In the genomic region with DNA sequence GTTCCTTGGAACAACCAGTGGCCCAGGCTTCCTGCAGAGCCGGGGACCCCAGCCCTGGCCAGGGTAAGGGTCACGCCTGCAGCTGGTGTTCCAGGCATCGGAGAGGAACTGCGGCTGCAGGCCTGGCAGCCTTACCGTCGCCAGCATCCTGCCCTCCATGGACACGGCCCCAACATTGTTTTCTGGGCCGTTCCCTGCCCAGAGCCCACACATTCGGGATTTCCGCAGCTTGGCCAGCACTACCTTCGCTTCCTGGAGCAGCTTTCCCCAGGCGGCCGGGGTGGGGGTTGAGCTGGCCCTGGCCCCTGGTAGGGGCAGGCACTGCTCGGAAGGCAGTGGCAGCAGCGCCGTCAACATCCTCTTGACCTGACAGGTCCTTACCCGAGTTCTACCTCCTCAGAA, we compare ENCODE assay signal across 1 cellular context.
TF ChIP-seq lines count a peak whose summit lies in the region.

No MANE protein-coding gene starts in this region.

TF ChIP-seq in IMR-90, 13 proteins besides CTCF, POLR2A, EP300 and RAD21:
- TF ChIP-seq CHD1 (IDR thresholded peaks at IDR 0.05; ENCODE audit: low read depth, low read length) (no peak), SMC3 (IDR thresholded peaks at IDR 0.05; ENCODE audit: low read depth, low read length) (no peak), RCOR1 (IDR thresholded peaks at IDR 0.05; ENCODE audit: insufficient replicate concordance, low read length) (no peak)
- TF ChIP-seq, protein P1, sequence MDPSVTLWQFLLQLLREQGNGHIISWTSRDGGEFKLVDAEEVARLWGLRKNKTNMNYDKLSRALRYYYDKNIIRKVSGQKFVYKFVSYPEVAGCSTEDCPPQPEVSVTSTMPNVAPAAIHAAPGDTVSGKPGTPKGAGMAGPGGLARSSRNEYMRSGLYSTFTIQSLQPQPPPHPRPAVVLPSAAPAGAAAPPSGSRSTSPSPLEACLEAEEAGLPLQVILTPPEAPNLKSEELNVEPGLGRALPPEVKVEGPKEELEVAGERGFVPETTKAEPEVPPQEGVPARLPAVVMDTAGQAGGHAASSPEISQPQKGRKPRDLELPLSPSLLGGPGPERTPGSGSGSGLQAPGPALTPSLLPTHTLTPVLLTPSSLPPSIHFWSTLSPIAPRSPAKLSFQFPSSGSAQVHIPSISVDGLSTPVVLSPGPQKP (IDR thresholded peaks at IDR 0.05; ENCODE audit: borderline replicate concordance, low read depth, low read length), result no peak
TF ChIP-seq in IMR-90: peak in this region for 0.
